Comparison of ENCODE assay signal across 1 cellular context in genomic region chr22:10723966-10724365, GRCh38.
TF ChIP-seq lines count a peak whose summit lies in the region.
"Not testable (repeated sequence)": the region's sequence is repeated elsewhere in the genome, so short reads cannot be mapped to it uniquely, and the experiment has no call there.

No MANE protein-coding gene starts in this region.

TF ChIP-seq in HepG2, 621 proteins besides CTCF, POLR2A, EP300 and RAD21:
- 0 out of 2 replicates have a peak, but pooled peaks have one; percentile 2 for TF ChIP-seq ATF7 (IDR thresholded peaks at IDR 0.05)
- TF ChIP-seq ATF7, FOXP1, LCORL, SOX6 (CRISPR knock-in tag; IDR thresholded peaks at IDR 0.05): not testable (repeated sequence)
- 0 out of 2 replicates have a peak, but pooled peaks have one; percentile 31 for TF ChIP-seq FOXP1 (IDR thresholded peaks at IDR 0.05)
- peak; percentile 37 for TF ChIP-seq ZNF282 (IDR thresholded peaks at IDR 0.05; ENCODE audit: partially characterized antibody)
- 0 out of 2 replicates have a peak, but pooled peaks have one; percentile 17 for TF ChIP-seq LCORL (IDR thresholded peaks at IDR 0.05)
- peak; percentile 82; the same call in 1 of the 2 replicates for TF ChIP-seq PLRG1 (conservative IDR thresholded peaks at IDR 0.05)
- TF ChIP-seq SOX6 (IDR thresholded peaks at IDR 0.05), result peak; percentile 70
- TF ChIP-seq ATM (IDR thresholded peaks at IDR 0.05; ENCODE audit: borderline replicate concordance), result 0 out of 2 replicates have a peak, but pooled peaks have one; percentile 14
- TF ChIP-seq FOXK2 (IDR thresholded peaks at IDR 0.05), result 0 out of 2 replicates have a peak, but pooled peaks have one; percentile 34
